In genomic region chr12:16225692-16226091, GRCh38 we compare ENCODE assay signal across 23 cellular contexts. TPM values are rescaled to one million over a fixed set of nuclear protein-coding genes. Genes with fewer than 3 reads are reported as not detected.
"Had no signal": no experiment of that assay in that cellular context is flagged by ENCODE, and none has a peak within 500 bp of the region (broad histone marks: within the 10 kb centered on the region; RNA-seq: fewer than 3 reads in every experiment).

No MANE protein-coding gene starts in this region.

- ATAC-seq: esophagus mucosa, gastrocnemius medialis, left lobe of liver had no signal

- H3K27me3 Mint-ChIP-seq: activated B cell treated with CpG ODN at 0.5 μM for 24 hours; activated CD4-positive, alpha-beta memory T cell treated with anti-CD3 and anti-CD28 coated beads for 36 hours; activated naive CD8-positive, alpha-beta T cell had no signal

- H3K9me3 Mint-ChIP-seq: activated B cell treated with CpG ODN at 0.5 μM for 24 hours; activated CD4-positive, alpha-beta memory T cell treated with anti-CD3 and anti-CD28 coated beads for 36 hours had no signal

- H3K4me3 ChIP-seq: gastrocnemius medialis, lung, sigmoid colon had no signal

- H3K4me1 Mint-ChIP-seq: activated B cell treated with CpG ODN at 0.5 μM for 24 hours had no signal

- H3K4me1 ChIP-seq: gastrocnemius medialis, sigmoid colon had no signal

- H3K27me3 ChIP-seq: gastrocnemius medialis, sigmoid colon had no signal

- H3K4me3 Mint-ChIP-seq: activated B cell treated with CpG ODN at 0.5 μM for 24 hours; activated CD4-positive, alpha-beta memory T cell treated with anti-CD3 and anti-CD28 coated beads for 36 hours; activated naive CD8-positive, alpha-beta T cell had no signal

- H3K27ac ChIP-seq: gastrocnemius medialis, sigmoid colon had no signal

- H3K9me3 ChIP-seq: gastrocnemius medialis had no signal

- H3K36me3 Mint-ChIP-seq: activated CD4-positive, alpha-beta memory T cell treated with anti-CD3 and anti-CD28 coated beads for 36 hours; activated naive CD8-positive, alpha-beta T cell had no signal

- DNase-seq: activated B cell treated with CpG ODN at 0.5 μM for 24 hours; activated CD4-positive, alpha-beta memory T cell treated with anti-CD3 and anti-CD28 coated beads for 36 hours; activated CD4-positive, alpha-beta T cell treated with anti-CD3 and anti-CD28 coated beads for 4 hours; activated T-cell treated with anti-CD3 and anti-CD28 coated beads for 4 hours; cerebellar nuclear complex; cortex of kidney; gastrocnemius medialis; head of caudate nucleus; midbrain; occipital lobe; posterior cingulate gyrus; sigmoid colon; stimulated activated naive CD4-positive, alpha-beta T cell had no signal

- H3K36me3 ChIP-seq: gastrocnemius medialis, sigmoid colon had no signal

- H3K27ac Mint-ChIP-seq: activated B cell treated with CpG ODN at 0.5 μM for 24 hours; activated CD4-positive, alpha-beta memory T cell treated with anti-CD3 and anti-CD28 coated beads for 36 hours; activated naive CD8-positive, alpha-beta T cell had no signal

RNA-seq across cellular contexts. Expression of gene SLC15A5, which starts 51.8 kb away (rescaled TPM):
- total RNA-seq: activated B cell treated with CpG ODN at 0.5 μM for 24 hours; activated CD4-positive, alpha-beta memory T cell treated with anti-CD3 and anti-CD28 coated beads for 36 hours; bronchial epithelial cell; esophagus mucosa; gastrocnemius medialis; left lobe of liver; lung; occipital lobe; renal cortical epithelial cell; sigmoid colon; ureter had no signal
- polyA plus RNA-seq: keratinocyte, lung, neural cell, sigmoid colon, thymus had no signal
